8 cellular contexts compared by ENCODE assay signal in the genomic region with DNA sequence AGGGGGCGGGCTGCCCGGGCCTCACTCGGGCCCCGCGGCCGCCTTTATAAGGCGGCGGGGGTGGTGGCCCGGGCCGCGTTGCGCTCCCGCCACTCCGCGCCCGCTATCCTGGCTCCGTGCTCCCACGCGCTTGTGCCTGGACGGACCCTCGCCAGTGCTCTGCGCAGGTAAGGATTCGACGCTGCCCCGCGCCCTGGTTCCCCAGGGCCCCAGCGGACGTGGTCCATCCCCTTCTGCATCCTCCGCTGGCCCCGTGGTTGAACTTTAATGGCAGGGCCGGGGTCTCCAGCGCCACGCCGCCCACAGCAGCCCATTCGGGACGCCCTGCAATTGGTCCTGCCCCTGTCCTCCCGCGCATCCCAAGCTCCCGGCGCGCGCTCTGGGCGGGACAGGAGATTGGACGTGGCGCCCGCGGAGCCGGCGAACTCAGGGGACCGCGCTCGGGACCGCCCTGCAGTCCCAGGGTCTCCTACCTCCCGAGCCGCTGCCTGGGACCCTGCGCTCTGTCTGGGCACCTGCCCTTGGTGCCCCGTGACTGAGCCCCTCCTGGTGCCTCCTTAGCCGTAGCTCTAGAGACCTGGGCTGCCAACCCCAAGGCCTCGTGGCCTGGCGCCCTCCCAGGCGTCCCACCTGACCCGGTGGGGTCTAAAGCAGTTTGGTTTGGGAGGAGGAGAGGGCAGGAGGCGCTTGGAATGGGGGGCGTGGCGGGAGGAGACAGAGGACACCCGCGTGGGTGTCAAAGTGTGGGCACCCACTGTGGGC. TPM values are rescaled to one million over a fixed set of nuclear protein-coding genes. Genes with fewer than 3 reads are reported as not detected.
A peak's percentile ranks its signal among the peaks of the same experiment; 100 is the strongest.
DNase-seq lines count a peak whose midpoint lies in the region; ATAC-seq and TF ChIP-seq lines count a peak whose summit lies in the region.

A gene (plus strand): TSS at position 73 of the 762 bp plus-strand sequence. CDS start 44,659 bp downstream, outside the sequence.

- CTCF ChIA-PET in SK-N-SH (lab: Yijun Ruan, JAX) = interaction anchor here (0.6 to 3.9 kb wide), 27 partner anchors 9 to 272 kb away, joined by 3 to 27 read pairs (median 3); no protein-coding TSS in a partner anchor
- CTCF ChIA-PET in GM10248 (lab: Yijun Ruan, JAX) = interaction anchor here (1.2 to 3.7 kb wide), 3 partner anchors 9 to 25 kb away, joined by 6 to 23 read pairs (median 6); no protein-coding TSS in a partner anchor

- peaks cover 10% of the 10 kb centered on the region for H3F3A ChIP-seq in SK-N-SH (replicated peaks; ENCODE audit: insufficient read depth)

- H3K27ac Mint-ChIP-seq in stimulated activated naive B cell treated with anti-CD40 and anti-IgM and Interleukin-4, amounts not matched to agents 10 μg/mL and 1 μg/mL and 100 μg/mL, for 72 hours = peak within 1 kb of the TSS; percentile 31

- H3K79me2 ChIP-seq in SK-N-SH (ENCODE audit: insufficient read depth) = no peaks in the 10 kb centered on the region

- no peaks in the 10 kb centered on the region for H3K9me3 Mint-ChIP-seq in stimulated activated naive B cell treated with anti-CD40 and anti-IgM and Interleukin-4, amounts not matched to agents 10 μg/mL and 1 μg/mL and 100 μg/mL, for 72 hours

- no peak within 1 kb of the TSS for H3K27ac ChIP-seq in SK-N-SH (ENCODE audit: low read depth in 2 of 2, low read length in 1 of 2)
- H3K27ac ChIP-seq in brain microvascular endothelial cell = no peak within 1 kb of the TSS

- ATAC-seq in SK-N-SH treated with all-trans-retinoic acid at 6 μM for 48 hours (no peak), left lobe of liver (peak; percentile 9), GM19324 (IDR thresholded peaks at IDR 0.05; ENCODE audit: low FRiP score, unreplicated experiment) (no peak)
- peak; percentile 24 to 29 for ATAC-seq in stimulated activated naive B cell treated with anti-CD40 and anti-IgM and Interleukin-4, amounts not matched to agents 10 μg/mL and 1 μg/mL and 100 μg/mL, for 72 hours (replicated peaks)

- H4K20me1 ChIP-seq in SK-N-SH (ENCODE audit: insufficient read depth) = no peaks in the 10 kb centered on the region

- peak within 1 kb of the TSS; percentile 74 to 81 for H3K4me3 Mint-ChIP-seq in stimulated activated naive B cell treated with anti-CD40 and anti-IgM and Interleukin-4, amounts not matched to agents 10 μg/mL and 1 μg/mL and 100 μg/mL, for 72 hours

- no peak for TF ChIP-seq RAD21 in SK-N-SH (IDR thresholded peaks at IDR 0.05; ENCODE audit: low read length)

- TF ChIP-seq CTCF in SK-N-SH (IDR thresholded peaks at IDR 0.05) (no peak), brain microvascular endothelial cell (IDR thresholded peaks at IDR 0.05; ENCODE audit: low read depth, low read length, missing control alignments) (no peak), GM10248 (IDR thresholded peaks at IDR 0.05; ENCODE audit: control extremely low read depth, extremely low read depth, low read depth, missing control alignments) (no peak)

- H3K9ac ChIP-seq in SK-N-SH = no peak within 1 kb of the TSS

- TF ChIP-seq EP300 in SK-N-SH (IDR thresholded peaks at IDR 0.05; ENCODE audit: borderline replicate concordance in 1 of 2, low read depth in 1 of 2, low read length in 1 of 2) = no peak

- H3K4me3 ChIP-seq in SK-N-SH (ENCODE audit: low read depth in 2 of 2, low read length in 1 of 2) = peak within 1 kb of the TSS in 1 of 2 experiments; percentile 41; a peak in 2 of 4 replicates
- H3K4me3 ChIP-seq in brain microvascular endothelial cell (ENCODE audit: low read depth, low read length) = peak within 1 kb of the TSS; percentile 31

- peak within 1 kb of the TSS; percentile 66 for H3K4me2 ChIP-seq in SK-N-SH

- peaks cover 7 to 9% of the 10 kb centered on the region in 2 experiments; a peak in 2 of 4 replicates for H3K4me1 ChIP-seq in SK-N-SH (ENCODE audit: control insufficient read depth in 1 of 2, insufficient read depth in 2 of 2, low read depth in 1 of 2, low read length in 1 of 2)

- in situ Hi-C loops in brain microvascular endothelial cell (cut with HindIII; ENCODE audit: low pct_ligation_motif_present, low sequenced_read_pairs) = no loop called here

- H3K27me3 Mint-ChIP-seq in stimulated activated naive B cell treated with anti-CD40 and anti-IgM and Interleukin-4, amounts not matched to agents 10 μg/mL and 1 μg/mL and 100 μg/mL, for 72 hours = peaks cover 36 to 53% of the 10 kb centered on the region in 2 donors

- no peaks in the 10 kb centered on the region; the same call in 1 of the 2 replicates for H3K27me3 ChIP-seq in SK-N-SH (ENCODE audit: insufficient read depth)
- H3K27me3 ChIP-seq in brain microvascular endothelial cell (replicated peaks) = peaks cover 7% of the 10 kb centered on the region

- H2AFZ ChIP-seq in SK-N-SH (ENCODE audit: low read depth) = peak within 1 kb of the TSS; percentile 77; the same call in 1 of the 2 replicates

- H3K4me1 Mint-ChIP-seq in stimulated activated naive B cell treated with anti-CD40 and anti-IgM and Interleukin-4, amounts not matched to agents 10 μg/mL and 1 μg/mL and 100 μg/mL, for 72 hours = peaks cover 17 to 28% of the 10 kb centered on the region in 2 donors

- no peaks in the 10 kb centered on the region for H3K9me3 ChIP-seq in SK-N-SH

- H3K9me2 ChIP-seq in SK-N-SH = no peaks in the 10 kb centered on the region

- POLR2A ChIA-PET in SK-N-SH (lab: Yijun Ruan, JAX) (no interaction called here), GM10248 (lab: Yijun Ruan, JAX) (no interaction called here)

- H3K36me3 ChIP-seq in SK-N-SH (replicated peaks in 1 of 2; ENCODE audit: control insufficient read depth in 1 of 2, insufficient read depth in 2 of 2, low read length in 1 of 2) = no peaks in the 10 kb centered on the region
- H3K36me3 ChIP-seq in brain microvascular endothelial cell (replicated peaks) = no peaks in the 10 kb centered on the region

- no peak for DNase-seq in SK-N-SH
- no peak for DNase-seq in brain microvascular endothelial cell
- no peak for DNase-seq in left lobe of liver (ENCODE audit: low spot score)
- no peak for DNase-seq in stimulated activated naive B cell treated with anti-CD40 and anti-IgM and Interleukin-4, amounts not matched to agents 10 μg/mL and 1 μg/mL and 100 μg/mL, for 72 hours
- DNase-seq in NCI-H226 = no peak
- DNase-seq in GM10248 (ENCODE audit: extremely low spot score) = no peak

- 36% methylated on average over 19 of the region's 67 CpGs for WGBS in SK-N-SH (ENCODE audit: low lambda C conversion rate)

- H3K36me3 Mint-ChIP-seq in stimulated activated naive B cell treated with anti-CD40 and anti-IgM and Interleukin-4, amounts not matched to agents 10 μg/mL and 1 μg/mL and 100 μg/mL, for 72 hours = no peaks in the 10 kb centered on the region

TF ChIP-seq in SK-N-SH, 30 proteins besides CTCF, POLR2A, EP300 and RAD21 (continues in another document):
- no peak for TF ChIP-seq FOXJ3 (CRISPR knock-in tag; IDR thresholded peaks at IDR 0.05)
- TF ChIP-seq TEAD4 (IDR thresholded peaks at IDR 0.05; ENCODE audit: borderline replicate concordance, insufficient read depth) = no peak
- TF ChIP-seq RXRA (IDR thresholded peaks at IDR 0.05; ENCODE audit: borderline replicate concordance, low read depth) = no peak
- no peak for TF ChIP-seq YY1 (IDR thresholded peaks at IDR 0.05; ENCODE audit: low read depth)
- TF ChIP-seq RFX5 (IDR thresholded peaks at IDR 0.05; ENCODE audit: low read length) = no peak
- TF ChIP-seq NRF1 (IDR thresholded peaks at IDR 0.05; ENCODE audit: low read depth, low read length) = no peak
- no peak for TF ChIP-seq CHD2 (IDR thresholded peaks at IDR 0.05; ENCODE audit: low read length, partially characterized antibody)
- TF ChIP-seq POLR2AphosphoS5 (IDR thresholded peaks at IDR 0.05; ENCODE audit: low read depth, low read length) = no peak
- TF ChIP-seq RCOR1 (IDR thresholded peaks at IDR 0.05; ENCODE audit: low read length) = no peak

TF ChIP-seq in SK-N-SH treated with all-trans-retinoic acid at 6 μM for 48 hours, 23 proteins besides CTCF, POLR2A, EP300 and RAD21:
- TF ChIP-seq RARB (CRISPR knock-in tag; IDR thresholded peaks at IDR 0.05) (no peak), BACH2 (CRISPR knock-in tag; IDR thresholded peaks at IDR 0.05; ENCODE audit: borderline replicate concordance) (no peak), OSR1 (CRISPR knock-in tag; IDR thresholded peaks at IDR 0.05) (no peak), CSDC2 (CRISPR knock-in tag; IDR thresholded peaks at IDR 0.05) (no peak), GLIS3 (CRISPR knock-in tag; IDR thresholded peaks at IDR 0.05) (no peak), TCF4 (CRISPR knock-in tag; IDR thresholded peaks at IDR 0.05; ENCODE audit: borderline replicate concordance) (no peak)
- TF ChIP-seq, protein P1, sequence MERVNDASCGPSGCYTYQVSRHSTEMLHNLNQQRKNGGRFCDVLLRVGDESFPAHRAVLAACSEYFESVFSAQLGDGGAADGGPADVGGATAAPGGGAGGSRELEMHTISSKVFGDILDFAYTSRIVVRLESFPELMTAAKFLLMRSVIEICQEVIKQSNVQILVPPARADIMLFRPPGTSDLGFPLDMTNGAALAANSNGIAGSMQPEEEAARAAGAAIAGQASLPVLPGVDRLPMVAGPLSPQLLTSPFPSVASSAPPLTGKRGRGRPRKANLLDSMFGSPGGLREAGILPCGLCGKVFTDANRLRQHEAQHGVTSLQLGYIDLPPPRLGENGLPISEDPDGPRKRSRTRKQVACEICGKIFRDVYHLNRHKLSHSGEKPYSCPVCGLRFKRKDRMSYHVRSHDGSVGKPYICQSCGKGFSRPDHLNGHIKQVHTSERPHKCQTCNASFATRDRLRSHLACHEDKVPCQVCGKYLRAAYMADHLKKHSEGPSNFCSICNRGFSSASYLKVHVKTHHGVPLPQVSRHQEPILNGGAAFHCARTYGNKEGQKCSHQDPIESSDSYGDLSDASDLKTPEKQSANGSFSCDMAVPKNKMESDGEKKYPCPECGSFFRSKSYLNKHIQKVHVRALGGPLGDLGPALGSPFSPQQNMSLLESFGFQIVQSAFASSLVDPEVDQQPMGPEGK (CRISPR knock-in tag; IDR thresholded peaks at IDR 0.05; ENCODE audit: borderline replicate concordance) = no peak
- TF ChIP-seq, protein P2, sequence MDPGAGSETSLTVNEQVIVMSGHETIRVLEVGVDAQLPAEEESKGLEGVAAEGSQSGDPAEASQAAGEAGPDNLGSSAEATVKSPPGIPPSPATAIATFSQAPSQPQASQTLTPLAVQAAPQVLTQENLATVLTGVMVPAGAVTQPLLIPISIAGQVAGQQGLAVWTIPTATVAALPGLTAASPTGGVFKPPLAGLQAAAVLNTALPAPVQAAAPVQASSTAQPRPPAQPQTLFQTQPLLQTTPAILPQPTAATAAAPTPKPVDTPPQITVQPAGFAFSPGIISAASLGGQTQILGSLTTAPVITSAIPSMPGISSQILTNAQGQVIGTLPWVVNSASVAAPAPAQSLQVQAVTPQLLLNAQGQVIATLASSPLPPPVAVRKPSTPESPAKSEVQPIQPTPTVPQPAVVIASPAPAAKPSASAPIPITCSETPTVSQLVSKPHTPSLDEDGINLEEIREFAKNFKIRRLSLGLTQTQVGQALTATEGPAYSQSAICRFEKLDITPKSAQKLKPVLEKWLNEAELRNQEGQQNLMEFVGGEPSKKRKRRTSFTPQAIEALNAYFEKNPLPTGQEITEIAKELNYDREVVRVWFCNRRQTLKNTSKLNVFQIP (CRISPR knock-in tag; IDR thresholded peaks at IDR 0.05; ENCODE audit: borderline replicate concordance, low read depth) = no peak

RNA-seq across cellular contexts. Expression of the gene that starts here (rescaled TPM):
- 0.69 and 1.3 TPM in 2 replicates for polyA plus RNA-seq in SK-N-SH (2012; rRNA removed)
- 0.33 and 0.68 TPM in 2 replicates for polyA plus RNA-seq in SK-N-SH (2012; cell fraction: cytosol; rRNA removed)
- polyA plus RNA-seq in SK-N-SH (2012; cell fraction: nucleus; rRNA removed) = 0.51 and 0.93 TPM in 2 replicates
- total RNA-seq in left lobe of liver = 29.3 TPM

Comparison
In these comparisons a context has a peak if more than half of its experiments do, and no peak if none do; other contexts are left out.
1. ATAC-seq: peak in left lobe of liver (single experiment) and stimulated activated naive B cell treated with anti-CD40 and anti-IgM and Interleukin-4, amounts not matched to agents 10 μg/mL and 1 μg/mL and 100 μg/mL, for 72 hours (2 of 2); none in SK-N-SH treated with all-trans-retinoic acid at 6 μM for 48 hours (single experiment) and GM19324 (single experiment).